Comparison of ENCODE assay signal across 1 cellular context in genomic region chr7:77740257-77740656, GRCh38.
A peak's percentile ranks its signal among the peaks of the same experiment; 100 is the strongest.
TF ChIP-seq lines count a peak whose summit lies in the region.

No MANE protein-coding gene starts in this region.

TF ChIP-seq in HepG2, 621 proteins besides CTCF, POLR2A, EP300 and RAD21:
- TF ChIP-seq ZNF431 (CRISPR knock-in tag; IDR thresholded peaks at IDR 0.05; ENCODE audit: borderline replicate concordance, low read depth) = no peak
- peak; percentile 43; the same call in 1 of the 2 replicates for TF ChIP-seq HOMEZ (CRISPR knock-in tag; IDR thresholded peaks at IDR 0.05; ENCODE audit: low read depth)
- no peak for TF ChIP-seq FOXA1 (IDR thresholded peaks at IDR 0.05)
- TF ChIP-seq FOXA1 (CRISPR knock-in tag; IDR thresholded peaks at IDR 0.05) = no peak
- TF ChIP-seq KDM2A (CRISPR knock-in tag; IDR thresholded peaks at IDR 0.05; ENCODE audit: borderline replicate concordance, low read depth) = no peak
- TF ChIP-seq PPARG (CRISPR knock-in tag; conservative IDR thresholded peaks at IDR 0.05) = peak; percentile 76
TF ChIP-seq in HepG2: peak in this region for 2.
